Comparison of ENCODE assay signal across 1 cellular context in the genomic region with DNA sequence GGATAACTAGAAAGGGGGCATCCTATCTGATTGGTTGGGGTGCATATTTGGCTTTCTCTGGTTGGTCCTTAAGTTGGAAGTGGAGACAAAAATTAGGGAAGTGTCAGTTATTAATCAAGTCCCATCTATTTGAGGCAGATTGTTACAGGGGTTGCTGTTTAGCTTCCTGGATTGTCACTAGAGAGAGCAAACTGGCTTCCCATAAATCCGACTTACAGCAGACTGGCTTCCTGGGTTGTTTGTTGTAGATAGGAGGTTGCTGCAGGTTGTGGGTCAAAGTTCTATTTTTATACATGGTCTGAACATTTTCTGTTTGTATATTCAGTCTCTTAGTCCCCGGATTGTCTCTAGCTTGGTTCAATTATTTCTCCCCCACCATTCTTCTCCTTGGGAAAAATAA.
A peak's percentile ranks its signal among the peaks of the same experiment; 100 is the strongest.
TF ChIP-seq lines count a peak whose summit lies in the region.

No MANE protein-coding gene starts in this region.

TF ChIP-seq in HepG2, 621 proteins besides CTCF, POLR2A, EP300 and RAD21 (continued from another document):
- TF ChIP-seq, protein P1, sequence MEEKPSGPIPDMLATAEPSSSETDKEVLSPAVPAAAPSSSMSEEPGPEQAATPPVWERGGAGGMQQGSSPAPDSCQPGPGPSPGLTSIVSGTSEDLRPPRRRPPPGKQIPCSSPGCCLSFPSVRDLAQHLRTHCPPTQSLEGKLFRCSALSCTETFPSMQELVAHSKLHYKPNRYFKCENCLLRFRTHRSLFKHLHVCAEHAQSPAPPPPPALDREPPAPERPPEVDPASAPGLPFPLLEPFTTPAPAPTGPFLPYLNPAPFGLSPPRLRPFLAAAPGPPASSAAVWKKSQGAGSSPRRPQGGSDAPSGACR (CRISPR knock-in tag; IDR thresholded peaks at IDR 0.05) = no peak
- no peak for TF ChIP-seq RFXANK (CRISPR knock-in tag; IDR thresholded peaks at IDR 0.05)
- TF ChIP-seq, protein P2, sequence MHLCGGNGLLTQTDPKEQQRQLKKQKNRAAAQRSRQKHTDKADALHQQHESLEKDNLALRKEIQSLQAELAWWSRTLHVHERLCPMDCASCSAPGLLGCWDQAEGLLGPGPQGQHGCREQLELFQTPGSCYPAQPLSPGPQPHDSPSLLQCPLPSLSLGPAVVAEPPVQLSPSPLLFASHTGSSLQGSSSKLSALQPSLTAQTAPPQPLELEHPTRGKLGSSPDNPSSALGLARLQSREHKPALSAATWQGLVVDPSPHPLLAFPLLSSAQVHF (CRISPR knock-in tag; IDR thresholded peaks at IDR 0.05) = no peak
- TF ChIP-seq ZNF792 (CRISPR knock-in tag; IDR thresholded peaks at IDR 0.05) = peak; percentile 99; the same call in 1 of the 2 replicates
